In genomic region chr2:104033399-104033798, GRCh38 we compare ENCODE assay signal across 10 cellular contexts.
DNase-seq lines count a peak whose midpoint lies in the region; ATAC-seq and TF ChIP-seq lines count a peak whose summit lies in the region.
"Had no signal": no experiment of that assay in that cellular context is flagged by ENCODE, and none has a peak within 500 bp of the region (broad histone marks: within the 10 kb centered on the region; RNA-seq: fewer than 3 reads in every experiment).

No MANE protein-coding gene starts in this region.

- TF ChIP-seq POLR2A in gastrocnemius medialis (IDR thresholded peaks at IDR 0.05): no peak

- no peak for DNase-seq in BE2C
- DNase-seq in GM13977 (ENCODE audit: low spot score): no peak
- DNase-seq in RKO (ENCODE audit: low spot score): peak; percentile 35
- peak; percentile 44 for DNase-seq in kidney tubule cell (ENCODE audit: low spot score)
- DNase-seq in gastrocnemius medialis: no peak
- DNase-seq in NK-92 (lab: John Stamatoyannopoulos, UW; ENCODE audit: unreplicated experiment): no peak
- no peak for DNase-seq in HPDE6-E6E7 (ENCODE audit: extremely low spot score)
- DNase-seq: activated CD4-positive, alpha-beta T cell treated with anti-CD3 and anti-CD28 coated beads for 1 hour; occipital lobe had no signal

- TF ChIP-seq CTCF in BE2C (IDR thresholded peaks at IDR 0.05; ENCODE audit: low read depth, low read length) (peak; percentile 50), GM13977 (IDR thresholded peaks at IDR 0.05; ENCODE audit: extremely low read depth, insufficient read depth, missing control alignments) (peak; percentile 48), gastrocnemius medialis (IDR thresholded peaks at IDR 0.05 in 4 of 5, conservative IDR thresholded peaks at IDR 0.05 in 1 of 5) (no peak)

- H3K9me3 ChIP-seq in BE2C: no peaks in the 10 kb centered on the region
- H3K9me3 ChIP-seq in gastrocnemius medialis: no peaks in the 10 kb centered on the region

- intact Hi-C loops in gastrocnemius medialis (cut with DNase I; ENCODE audit: low total_unique reads): no loop called here

- no peaks in the 10 kb centered on the region for H3K27me3 ChIP-seq in BE2C
- no peaks in the 10 kb centered on the region for H3K27me3 ChIP-seq in gastrocnemius medialis

- H3K4me1 ChIP-seq in BE2C (no peaks in the 10 kb centered on the region), gastrocnemius medialis (no peaks in the 10 kb centered on the region)

- no peaks in the 10 kb centered on the region for H3K36me3 ChIP-seq in BE2C
- no peaks in the 10 kb centered on the region for H3K36me3 ChIP-seq in gastrocnemius medialis

- in situ Hi-C loops in GM13977 (cut with MboI; ENCODE audit: low pct_unique_long_range_greater_than_20kb, low sequenced_read_pairs, unreplicated experiment) (no loop called here), gastrocnemius medialis (cut with MboI; ENCODE audit: low sequenced_read_pairs in 4 of 4) (no loop called here)

- H3K4me3 ChIP-seq in BE2C (ENCODE audit: low read depth, low read length) (no peak overlapping the region), gastrocnemius medialis (no peak overlapping the region)

- ATAC-seq in gastrocnemius medialis (no peak), GM21576 (IDR thresholded peaks at IDR 0.05; ENCODE audit: unreplicated experiment) (no peak)

- H3K27ac ChIP-seq in gastrocnemius medialis: no peak overlapping the region

Comparison
In these comparisons a context has a peak if more than half of its experiments do, and no peak if none do; other contexts are left out.
1. DNase-seq: peak in RKO (single experiment) and kidney tubule cell (single experiment); none in BE2C (single experiment), GM13977 (single experiment), gastrocnemius medialis (0 of 2), NK-92 (single experiment) and HPDE6-E6E7 (single experiment).
2. CTCF ChIP-seq: peak in BE2C (single experiment) and GM13977 (single experiment); none in gastrocnemius medialis (0 of 5).